Comparison of ENCODE assay signal across 30 cellular contexts in the genomic region with DNA sequence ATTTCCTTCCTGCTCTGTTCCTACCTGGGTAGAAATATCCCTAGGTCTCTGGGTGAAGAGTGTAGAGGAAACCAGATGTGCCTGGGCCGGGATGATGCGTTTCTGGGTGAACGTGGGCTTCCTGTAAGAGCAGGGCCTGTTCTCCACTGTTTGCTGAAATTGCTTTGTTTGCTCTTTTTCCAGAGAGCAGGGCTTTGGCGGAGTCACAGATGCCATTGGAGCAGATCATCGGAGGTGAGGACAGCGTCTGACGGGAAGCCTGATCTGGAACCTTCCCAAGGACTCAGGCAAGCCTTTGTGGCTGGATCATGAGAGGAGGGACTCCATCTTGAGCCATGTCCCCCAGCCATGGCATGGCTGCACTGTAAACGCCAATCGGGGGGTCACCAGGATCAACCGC. TPM values are rescaled to one million over a fixed set of nuclear protein-coding genes. Genes with fewer than 3 reads are reported as not detected.
"Had no signal": no experiment of that assay in that cellular context is flagged by ENCODE, and none has a peak within 500 bp of the region (broad histone marks: within the 10 kb centered on the region; RNA-seq: fewer than 3 reads in every experiment).

No MANE protein-coding gene starts in this region.

- H3K9me3 ChIP-seq: esophagus squamous epithelium, left lung, neutrophil, ovary, psoas muscle, tibial artery had no signal

- H3K27ac ChIP-seq: cardiac muscle cell, esophagus squamous epithelium, left lung, neutrophil, ovary, psoas muscle, tibial artery had no signal

- ATAC-seq: activated naive CD8-positive, alpha-beta T cell treated with anti-CD3 and anti-CD28 coated beads, Interleukin-2, amount 50 U/mL, for 24 hours; left lung; natural killer cell; right cardiac atrium; stimulated activated naive CD8-positive, alpha-beta T cell treated with anti-CD3 and anti-CD28 coated beads, Interleukin-15, amount 100 ng/mL, for 72 hours had no signal

- H3K36me3 ChIP-seq: cardiac muscle cell, ovary had no signal

- H3K4me1 ChIP-seq: esophagus squamous epithelium, left lung, psoas muscle, tibial artery had no signal

- H3K4me1 Mint-ChIP-seq: activated CD4-positive, alpha-beta memory T cell treated with anti-CD3 and anti-CD28 coated beads, Interleukin-2, amount 10 ng/mL, durations not matched to agents 7 days and 5 days; activated naive CD8-positive, alpha-beta T cell treated with anti-CD3 and anti-CD28 coated beads, Interleukin-2, amount 50 U/mL, for 24 hours; natural killer cell; stimulated activated naive CD8-positive, alpha-beta T cell treated with anti-CD3 and anti-CD28 coated beads, Interleukin-15, amount 100 ng/mL, for 72 hours had no signal

- H3K27me3 Mint-ChIP-seq: activated CD4-positive, alpha-beta memory T cell treated with anti-CD3 and anti-CD28 coated beads, Interleukin-2, amount 10 ng/mL, durations not matched to agents 7 days and 5 days; activated naive CD8-positive, alpha-beta T cell treated with anti-CD3 and anti-CD28 coated beads, Interleukin-2, amount 50 U/mL, for 24 hours; stimulated activated naive CD8-positive, alpha-beta T cell treated with anti-CD3 and anti-CD28 coated beads, Interleukin-15, amount 100 ng/mL, for 72 hours had no signal

- H3K9me3 Mint-ChIP-seq: activated CD4-positive, alpha-beta memory T cell treated with anti-CD3 and anti-CD28 coated beads, Interleukin-2, amount 10 ng/mL, durations not matched to agents 7 days and 5 days; activated naive CD8-positive, alpha-beta T cell treated with anti-CD3 and anti-CD28 coated beads, Interleukin-2, amount 50 U/mL, for 24 hours; activated T-helper 2 cell treated with anti-CD3 and anti-CD28 coated beads, Interferon-gamma antibody, Interleukin-2, Interleukin-4, amounts not matched to agents 10 μg/mL and 5 μg/mL and 100 μg/mL, durations not matched to agents 14 hours and 24 hours and 36 hours; endodermal cell; natural killer cell; stimulated activated naive CD8-positive, alpha-beta T cell treated with anti-CD3 and anti-CD28 coated beads, Interleukin-15, amount 100 ng/mL, for 72 hours; T-helper 1 cell treated with Interleukin-12 subunit alpha and Interleukin-12 subunit beta and Interleukin-4 antibody, amounts not matched to agents 30 μg/mL and 1 μg/mL, for 36 hours had no signal

- H3K27me3 ChIP-seq: cardiac muscle cell, esophagus squamous epithelium, left lung, neutrophil, ovary, tibial artery had no signal

- DNase-seq: activated CD4-positive, alpha-beta memory T cell treated with anti-CD3 and anti-CD28 coated beads, Interleukin-2, amount 10 ng/mL, durations not matched to agents 7 days and 5 days; activated CD4-positive, alpha-beta T cell treated with anti-CD3 and anti-CD28 coated beads for 48 hours; activated CD4-positive, CD25-positive, alpha-beta regulatory T cell; activated naive CD4-positive, alpha-beta T cell; activated naive CD8-positive, alpha-beta T cell treated with anti-CD3 and anti-CD28 coated beads, Interleukin-2, amount 50 U/mL, for 24 hours; activated T-cell treated with anti-CD3 and anti-CD28 coated beads, Interleukin-2, amount 50 U/mL, for 1 hour; cortex of kidney; endodermal cell; esophagus squamous epithelium; left lung; midbrain; natural killer cell; ovary; psoas muscle; right cardiac atrium; stimulated activated CD4-positive, alpha-beta T cell treated with anti-CD3 and anti-CD28 coated beads, Interleukin-12 subunit alpha, Interleukin-12 subunit beta, amount 100 ng/mL, for 4 hours; stimulated activated CD4-positive, alpha-beta T cell treated with anti-CD3 and anti-CD28 coated beads, Interleukin-4, amount 100 ng/mL, for 4 hours; stimulated activated naive CD8-positive, alpha-beta T cell treated with anti-CD3 and anti-CD28 coated beads, Interleukin-15, amount 100 ng/mL, for 72 hours; T1000 had no signal

- H3K27ac Mint-ChIP-seq: activated CD4-positive, alpha-beta memory T cell treated with anti-CD3 and anti-CD28 coated beads, Interleukin-2, amount 10 ng/mL, durations not matched to agents 7 days and 5 days; activated T-helper 2 cell treated with anti-CD3 and anti-CD28 coated beads, Interferon-gamma antibody, Interleukin-2, Interleukin-4, amounts not matched to agents 10 μg/mL and 5 μg/mL and 100 μg/mL, durations not matched to agents 14 hours and 24 hours and 36 hours; endodermal cell; natural killer cell; T-helper 1 cell treated with Interleukin-12 subunit alpha and Interleukin-12 subunit beta and Interleukin-4 antibody, amounts not matched to agents 30 μg/mL and 1 μg/mL, for 36 hours had no signal

- H3K4me3 Mint-ChIP-seq: activated CD4-positive, alpha-beta memory T cell treated with anti-CD3 and anti-CD28 coated beads, Interleukin-2, amount 10 ng/mL, durations not matched to agents 7 days and 5 days; activated naive CD8-positive, alpha-beta T cell treated with anti-CD3 and anti-CD28 coated beads, Interleukin-2, amount 50 U/mL, for 24 hours; endodermal cell; natural killer cell; stimulated activated naive CD8-positive, alpha-beta T cell treated with anti-CD3 and anti-CD28 coated beads, Interleukin-15, amount 100 ng/mL, for 72 hours; T-helper 1 cell treated with Interleukin-12 subunit alpha and Interleukin-12 subunit beta and Interleukin-4 antibody, amounts not matched to agents 30 μg/mL and 1 μg/mL, for 36 hours had no signal

- H3K4me3 ChIP-seq: cardiac muscle cell, esophagus squamous epithelium, left lung, ovary, psoas muscle, tibial artery had no signal

- H3K36me3 Mint-ChIP-seq: natural killer cell had no signal

RNA-seq across cellular contexts. Expression of a gene that starts 23.8 kb away (rescaled TPM):
- total RNA-seq: activated T-helper 2 cell treated with anti-CD3 and anti-CD28 coated beads, Interferon-gamma antibody, Interleukin-2, Interleukin-4, amounts not matched to agents 10 μg/mL and 5 μg/mL and 100 μg/mL, durations not matched to agents 14 hours and 24 hours and 36 hours; cardiac muscle cell; glomerular endothelial cell; kidney epithelial cell had no signal

RNA-seq across cellular contexts. Expression of a gene that starts 30.3 kb away (rescaled TPM):
- total RNA-seq: activated CD4-positive, alpha-beta memory T cell treated with anti-CD3 and anti-CD28 coated beads, Interleukin-2, amount 10 ng/mL, durations not matched to agents 7 days and 5 days; activated T-helper 2 cell treated with anti-CD3 and anti-CD28 coated beads, Interferon-gamma antibody, Interleukin-2, Interleukin-4, amounts not matched to agents 10 μg/mL and 5 μg/mL and 100 μg/mL, durations not matched to agents 14 hours and 24 hours and 36 hours; cardiac muscle cell; glomerular endothelial cell; kidney epithelial cell had no signal

RNA-seq across cellular contexts. Expression of a gene that starts 39.1 kb away (rescaled TPM):
- total RNA-seq: activated CD4-positive, alpha-beta memory T cell treated with anti-CD3 and anti-CD28 coated beads, Interleukin-2, amount 10 ng/mL, durations not matched to agents 7 days and 5 days; activated T-helper 2 cell treated with anti-CD3 and anti-CD28 coated beads, Interferon-gamma antibody, Interleukin-2, Interleukin-4, amounts not matched to agents 10 μg/mL and 5 μg/mL and 100 μg/mL, durations not matched to agents 14 hours and 24 hours and 36 hours; cardiac muscle cell; cerebellum; esophagus squamous epithelium; glomerular endothelial cell; kidney epithelial cell; lung microvascular endothelial cell; natural killer cell; skeletal muscle tissue; urinary bladder had no signal
